Comparison of ENCODE assay signal across 28 cellular contexts in genomic region chr20:18267815-18268214, GRCh38. TPM values are rescaled to one million over a fixed set of nuclear protein-coding genes. Genes with fewer than 3 reads are reported as not detected.
DNase-seq lines count a peak whose midpoint lies in the region; ATAC-seq and TF ChIP-seq lines count a peak whose summit lies in the region.
"Had no signal": no experiment of that assay in that cellular context is flagged by ENCODE, and none has a peak within 500 bp of the region (broad histone marks: within the 10 kb centered on the region; RNA-seq: fewer than 3 reads in every experiment).

No MANE protein-coding gene starts in this region.

- H3K4me2 ChIP-seq in IMR-90 (ENCODE audit: low read depth, low read length) (no peak overlapping the region), neural progenitor cell (peak overlapping the region; percentile 72)
- H3K4me2 ChIP-seq: smooth muscle cell had no signal

- POLR2A ChIA-PET in IMR-90 (lab: Charles Lee; ENCODE audit: unreplicated experiment): no interaction called here

- H2BK5ac ChIP-seq in IMR-90 (ENCODE audit: low read depth, low read length, poor library complexity, severe bottlenecking): no peak overlapping the region

- no peak for DNase-seq in IMR-90
- DNase-seq in SK-N-DZ (ENCODE audit: low spot score): peak; percentile 12
- peak; percentile 58 for DNase-seq in glutamatergic neuron
- peak; percentile 97 for DNase-seq in neural progenitor cell (ENCODE audit: low spot score)
- DNase-seq in NCI-H2029 treated with DMSO at 0.1 percent for 48 hours (lab: John Stamatoyannopoulos, UW): no peak
- no peak for DNase-seq in NCI-H2196 treated with DMSO at 0.1 percent for 48 hours (lab: John Stamatoyannopoulos, UW; ENCODE audit: unreplicated experiment)
- no peak for DNase-seq in natural killer cell treated with Interleukin-12 subunit alpha and Interleukin-12 subunit beta and Interleukin-15 and Interleukin-18, amount 100 ng/mL, for 72 hours (ENCODE audit: low spot score)
- DNase-seq: activated CD4-positive, alpha-beta T cell treated with anti-CD3 and anti-CD28 coated beads for 36 hours; activated effector memory CD4-positive, alpha-beta T cell treated with anti-CD3 and anti-CD28 coated beads, Interleukin-2, amount 50 U/mL, for 16 hours; activated naive CD8-positive, alpha-beta T cell treated with anti-CD3 and anti-CD28 coated beads, Interleukin-2, amount 50 U/mL, for 24 hours; CD4-positive, alpha-beta memory T cell; DMS153; effector CD8-positive, alpha-beta T cell; gastrocnemius medialis; GM23248; hypothalamus; kidney; NCI-H1092 treated with DMSO at 0.1 percent for 48 hours; NCI-H524; Peyer's patch; upper lobe of right lung had no signal

- no peak overlapping the region for H2AK5ac ChIP-seq in IMR-90 (ENCODE audit: low read depth, low read length)

- H3K56ac ChIP-seq in IMR-90 (ENCODE audit: extremely low read depth, insufficient read depth, low read length): no peak overlapping the region

- H3K4me1 ChIP-seq in IMR-90 (ENCODE audit: control insufficient read depth, insufficient read depth, low read length) (no peaks in the 10 kb centered on the region), neural progenitor cell (peaks cover 28% of the 10 kb centered on the region)
- H3K4me1 ChIP-seq: Peyer's patch, prostate gland, upper lobe of right lung had no signal

- intact Hi-C loops in IMR-90 (cut with micrococcal nuclease): no loop called here

- no peak overlapping the region for H2BK15ac ChIP-seq in IMR-90 (ENCODE audit: low read depth, low read length)

- H3K79me1 ChIP-seq in IMR-90 (ENCODE audit: low read depth in 1 of 2, low read length in 2 of 2): no peaks in the 10 kb centered on the region

- H3K4me3 Mint-ChIP-seq in glutamatergic neuron (ENCODE audit: unreplicated experiment) (no peak overlapping the region), neural progenitor cell (peak overlapping the region; percentile 33)
- no peak overlapping the region for H3K4me3 Mint-ChIP-seq in natural killer cell treated with Interleukin-12 subunit alpha and Interleukin-12 subunit beta and Interleukin-15 and Interleukin-18, amount 100 ng/mL, for 72 hours
- H3K4me3 Mint-ChIP-seq: activated CD4-positive, alpha-beta T cell treated with anti-CD3 and anti-CD28 coated beads for 36 hours; activated naive CD8-positive, alpha-beta T cell treated with anti-CD3 and anti-CD28 coated beads, Interleukin-2, amount 50 U/mL, for 24 hours; CD4-positive, alpha-beta memory T cell; T-helper 1 cell treated with Interleukin-12 subunit alpha and Interleukin-12 subunit beta and Interleukin-4 antibody, amounts not matched to agents 30 μg/mL and 1 μg/mL, for 36 hours had no signal

- no CpG with 5 or more reads among the region's 7 CpGs for WGBS in IMR-90 (ENCODE audit: extremely low coverage in 2 of 2, insufficient read length in 1 of 2), 2 experiments

- ATAC-seq in IMR-90 (ENCODE audit: low read depth) (no peak), HG02885 (IDR thresholded peaks at IDR 0.05; ENCODE audit: poor library complexity, unreplicated experiment) (no peak)
- no peak for ATAC-seq in natural killer cell treated with Interleukin-12 subunit alpha and Interleukin-12 subunit beta and Interleukin-15 and Interleukin-18, amount 100 ng/mL, for 72 hours
- ATAC-seq: activated CD4-positive, alpha-beta T cell treated with anti-CD3 and anti-CD28 coated beads for 36 hours; activated naive CD8-positive, alpha-beta T cell treated with anti-CD3 and anti-CD28 coated beads, Interleukin-2, amount 50 U/mL, for 24 hours; esophagus mucosa; gastrocnemius medialis; upper lobe of right lung had no signal

- BruUV-seq in IMR-90 (replicated peaks; lab: Mats Ljungman, UMichigan): no TSS peak

- H3K27me3 ChIP-seq in IMR-90 (ENCODE audit: control insufficient read depth, insufficient read depth, low read length) (peaks cover 8% of the 10 kb centered on the region), neural progenitor cell (no peaks in the 10 kb centered on the region)
- H3K27me3 ChIP-seq: Peyer's patch, upper lobe of right lung had no signal

- in situ Hi-C loops in IMR-90 (cut with MboI; ENCODE audit: low sequenced_read_pairs): no loop called here

- H3K9me1 ChIP-seq in IMR-90 (ENCODE audit: insufficient read depth, low read length): no peaks in the 10 kb centered on the region

- H4K91ac ChIP-seq in IMR-90 (ENCODE audit: insufficient read depth, low read depth, low read length): no peak overlapping the region

- no peaks in the 10 kb centered on the region for H4K20me1 ChIP-seq in IMR-90 (ENCODE audit: insufficient read depth, low read length)
- H4K20me1 ChIP-seq in neural progenitor cell (ENCODE audit: low read depth): no peaks in the 10 kb centered on the region

- H3K18ac ChIP-seq in IMR-90 (ENCODE audit: low read depth, low read length): no peak overlapping the region

- no peak overlapping the region for H3K23ac ChIP-seq in IMR-90 (ENCODE audit: low read depth, low read length)

- H3K9me3 Mint-ChIP-seq in glutamatergic neuron (ENCODE audit: unreplicated experiment): no peaks in the 10 kb centered on the region
- peaks cover 5% of the 10 kb centered on the region for H3K9me3 Mint-ChIP-seq in neural progenitor cell
- no peaks in the 10 kb centered on the region for H3K9me3 Mint-ChIP-seq in natural killer cell treated with Interleukin-12 subunit alpha and Interleukin-12 subunit beta and Interleukin-15 and Interleukin-18, amount 100 ng/mL, for 72 hours
- H3K9me3 Mint-ChIP-seq: activated naive CD8-positive, alpha-beta T cell treated with anti-CD3 and anti-CD28 coated beads, Interleukin-2, amount 50 U/mL, for 24 hours; CD4-positive, alpha-beta memory T cell; T-helper 1 cell treated with Interleukin-12 subunit alpha and Interleukin-12 subunit beta and Interleukin-4 antibody, amounts not matched to agents 30 μg/mL and 1 μg/mL, for 36 hours had no signal

- no peak overlapping the region for H3K4me3 ChIP-seq in IMR-90 (ENCODE audit: insufficient read depth, low read depth, low read length)
- peak overlapping the region; percentile 12 for H3K4me3 ChIP-seq in neural progenitor cell
- H3K4me3 ChIP-seq: gastrocnemius medialis, GM23248, lung, Peyer's patch, prostate gland, SK-N-MC, smooth muscle cell, upper lobe of right lung had no signal

- no peak overlapping the region for H3K27ac Mint-ChIP-seq in glutamatergic neuron (ENCODE audit: unreplicated experiment)
- peak overlapping the region; percentile 90 for H3K27ac Mint-ChIP-seq in neural progenitor cell
- H3K27ac Mint-ChIP-seq in natural killer cell treated with Interleukin-12 subunit alpha and Interleukin-12 subunit beta and Interleukin-15 and Interleukin-18, amount 100 ng/mL, for 72 hours: no peak overlapping the region
- H3K27ac Mint-ChIP-seq: activated CD4-positive, alpha-beta T cell treated with anti-CD3 and anti-CD28 coated beads for 36 hours; activated naive CD8-positive, alpha-beta T cell treated with anti-CD3 and anti-CD28 coated beads, Interleukin-2, amount 50 U/mL, for 24 hours; CD4-positive, alpha-beta memory T cell; T-helper 1 cell treated with Interleukin-12 subunit alpha and Interleukin-12 subunit beta and Interleukin-4 antibody, amounts not matched to agents 30 μg/mL and 1 μg/mL, for 36 hours had no signal

- H2AFZ ChIP-seq in IMR-90 (replicated peaks; ENCODE audit: low read length, poor library complexity): peak overlapping the region; percentile 23
- H2AFZ ChIP-seq in neural progenitor cell (replicated peaks): no peak overlapping the region
- H2AFZ ChIP-seq: GM23248 had no signal

- peaks cover 10% of the 10 kb centered on the region for H3F3A ChIP-seq in neural progenitor cell (ENCODE audit: low read depth)

- H3K9ac ChIP-seq in IMR-90 (ENCODE audit: low read depth, low read length): no peak overlapping the region
- H3K9ac ChIP-seq in neural progenitor cell: no peak overlapping the region
- H3K9ac ChIP-seq: GM23248 had no signal

- no peak overlapping the region for H3K4ac ChIP-seq in IMR-90 (ENCODE audit: low read depth, low read length)

- no peak for TF ChIP-seq CTCF in IMR-90 (conservative IDR thresholded peaks at IDR 0.05; ENCODE audit: low read depth, low read length)
- no peak for TF ChIP-seq CTCF in glutamatergic neuron (IDR thresholded peaks at IDR 0.05; ENCODE audit: partially characterized antibody, unreplicated experiment)
- no peak for TF ChIP-seq CTCF in neural progenitor cell (IDR thresholded peaks at IDR 0.05)

- H3K36me3 ChIP-seq in IMR-90 (ENCODE audit: control insufficient read depth, insufficient read depth, low read length) (no peaks in the 10 kb centered on the region), neural progenitor cell (no peaks in the 10 kb centered on the region)
- H3K36me3 ChIP-seq: gastrocnemius medialis, Peyer's patch, prostate gland, upper lobe of right lung had no signal

- H3K4me1 Mint-ChIP-seq in glutamatergic neuron (ENCODE audit: low read depth, unreplicated experiment) (peaks cover 2% of the 10 kb centered on the region), neural progenitor cell (peaks cover 53% of the 10 kb centered on the region)
- H3K4me1 Mint-ChIP-seq in natural killer cell treated with Interleukin-12 subunit alpha and Interleukin-12 subunit beta and Interleukin-15 and Interleukin-18, amount 100 ng/mL, for 72 hours (ENCODE audit: low read depth in 2 of 2): no peaks in the 10 kb centered on the region
- H3K4me1 Mint-ChIP-seq: activated CD4-positive, alpha-beta T cell treated with anti-CD3 and anti-CD28 coated beads for 36 hours; activated naive CD8-positive, alpha-beta T cell treated with anti-CD3 and anti-CD28 coated beads, Interleukin-2, amount 50 U/mL, for 24 hours had no signal

- H3K27ac ChIP-seq in IMR-90 (ENCODE audit: insufficient read depth, low read length) (no peak overlapping the region), neural progenitor cell (no peak overlapping the region)
- H3K27ac ChIP-seq: gastrocnemius medialis, GM23248, Peyer's patch, prostate gland, SK-N-MC, upper lobe of right lung had no signal

- dilution Hi-C loops in IMR-90 (cut with HindIII; ENCODE audit: low sequenced_read_pairs, unreplicated experiment): no loop called here

- H4K5ac ChIP-seq in IMR-90 (ENCODE audit: low read depth, low read length): no peak overlapping the region

- H3K14ac ChIP-seq in IMR-90 (replicated peaks; ENCODE audit: low read depth, low read length): no peak overlapping the region

- no peaks in the 10 kb centered on the region for H3K9me3 ChIP-seq in IMR-90 (ENCODE audit: control insufficient read depth, insufficient read depth, low read length)
- H3K9me3 ChIP-seq in neural progenitor cell (ENCODE audit: low read depth): no peaks in the 10 kb centered on the region
- H3K9me3 ChIP-seq: gastrocnemius medialis, Peyer's patch, prostate gland, upper lobe of right lung had no signal

- peaks cover 2% of the 10 kb centered on the region for H3K27me3 Mint-ChIP-seq in glutamatergic neuron (ENCODE audit: unreplicated experiment)
- peaks cover 21% of the 10 kb centered on the region for H3K27me3 Mint-ChIP-seq in neural progenitor cell (ENCODE audit: insufficient read depth, low read depth)
- H3K27me3 Mint-ChIP-seq in natural killer cell treated with Interleukin-12 subunit alpha and Interleukin-12 subunit beta and Interleukin-15 and Interleukin-18, amount 100 ng/mL, for 72 hours: peaks cover 19 to 37% of the 10 kb centered on the region in 2 donors

- no peak overlapping the region for H2BK20ac ChIP-seq in IMR-90 (ENCODE audit: low read depth, low read length)

- no peaks in the 10 kb centered on the region for H3K79me2 ChIP-seq in neural progenitor cell (ENCODE audit: low read depth)

- H3K36me3 Mint-ChIP-seq in glutamatergic neuron (ENCODE audit: unreplicated experiment) (no peaks in the 10 kb centered on the region), neural progenitor cell (no peaks in the 10 kb centered on the region)
- H3K36me3 Mint-ChIP-seq in natural killer cell treated with Interleukin-12 subunit alpha and Interleukin-12 subunit beta and Interleukin-15 and Interleukin-18, amount 100 ng/mL, for 72 hours: no peaks in the 10 kb centered on the region
- H3K36me3 Mint-ChIP-seq: CD4-positive, alpha-beta memory T cell had no signal

- H4K8ac ChIP-seq in IMR-90 (ENCODE audit: low read depth in 2 of 2, low read length in 2 of 2): no peak overlapping the region

- H2AK9ac ChIP-seq in IMR-90 (replicated peaks; ENCODE audit: low read depth, low read length, poor library complexity): no peak overlapping the region

- no peak for TF ChIP-seq POLR2A in IMR-90 (IDR thresholded peaks at IDR 0.05; ENCODE audit: low read depth, low read length)

- TF ChIP-seq RAD21 in IMR-90 (IDR thresholded peaks at IDR 0.05; ENCODE audit: low read length): no peak

- H2BK120ac ChIP-seq in IMR-90 (ENCODE audit: low read depth, low read length): no peak overlapping the region

- CTCF ChIA-PET in IMR-90 (lab: Yijun Ruan, JAX): no interaction called here

RNA-seq across cellular contexts. Expression of gene ZNF133, which starts 20.5 kb away (rescaled TPM):
- total RNA-seq in IMR-90 (2012; rRNA removed) (25.6 and 33.5 TPM in 2 replicates), glutamatergic neuron (ENCODE audit: unreplicated experiment) (27.3 TPM), neural progenitor cell (ENCODE audit: low replicate concordance) (24.1 and 24.8 TPM in 2 replicates)
- polyA plus RNA-seq in IMR-90 (2012; rRNA removed): 17.2 and 18.3 TPM in 2 replicates
- 7.6 and 9.3 TPM in 2 replicates for polyA plus RNA-seq in IMR-90 (2012; cell fraction: cytosol; rRNA removed)
- 60.3 and 87.5 TPM in 2 replicates for polyA plus RNA-seq in IMR-90 (2012; cell fraction: nucleus; rRNA removed; ENCODE audit: low replicate concordance)
- polyA plus RNA-seq in SK-N-DZ (2014; cell fraction: cytosol; rRNA removed): 9.9 and 10.0 TPM in 2 replicates
- polyA plus RNA-seq in SK-N-DZ (2014; cell fraction: nucleus; rRNA removed): 45.5 and 47.4 TPM in 2 replicates
- 10 to 100 TPM in 1 of 2 donors, 1 to 10 TPM in 1; 6.6 to 11.2 TPM for total RNA-seq in natural killer cell treated with Interleukin-12 subunit alpha and Interleukin-12 subunit beta and Interleukin-15 and Interleukin-18, amount 100 ng/mL, for 72 hours

Comparison
In these comparisons a context has a peak if more than half of its experiments do, and no peak if none do; other contexts are left out.
1. DNase-seq: peak in SK-N-DZ (single experiment), glutamatergic neuron (single experiment) and neural progenitor cell (single experiment); none in IMR-90 (single experiment), NCI-H2029 treated with DMSO at 0.1 percent for 48 hours (single experiment), NCI-H2196 treated with DMSO at 0.1 percent for 48 hours (single experiment) and natural killer cell treated with Interleukin-12 subunit alpha and Interleukin-12 subunit beta and Interleukin-15 and Interleukin-18, amount 100 ng/mL, for 72 hours (single experiment).